8 cellular contexts compared by ENCODE assay signal in genomic region chr15:56428821-56429458, GRCh38. TPM values are rescaled to one million over a fixed set of nuclear protein-coding genes. Genes with fewer than 3 reads are reported as not detected.
DNase-seq lines count a peak whose midpoint lies in the region; TF ChIP-seq lines count a peak whose summit lies in the region.

No MANE protein-coding gene starts in this region.

- no peak overlapping the region for H3K4me3 ChIP-seq in brain microvascular endothelial cell (ENCODE audit: low read depth, low read length)

- in situ Hi-C loops in SK-MEL-5 (cut with HindIII; ENCODE audit: low pct_unique_long_range_greater_than_20kb, low sequenced_read_pairs) = no loop called here
- in situ Hi-C loops in brain microvascular endothelial cell (cut with HindIII; ENCODE audit: low pct_ligation_motif_present, low sequenced_read_pairs) = no loop called here

- DNase-seq in NCI-H82 (lab: John Stamatoyannopoulos, UW) = peak; percentile 46
- no peak for DNase-seq in NCI-H82 treated with DMSO at 0.1 percent for 48 hours (lab: John Stamatoyannopoulos, UW; ENCODE audit: unreplicated experiment)
- DNase-seq in HuH-7.5 (ENCODE audit: low spot score) = peak; percentile 3
- DNase-seq in SK-MEL-5 (ENCODE audit: low read depth, low spot score) = peak; percentile 64
- DNase-seq in foreskin melanocyte = peak; percentile 25
- peak; percentile 26 for DNase-seq in stromal cell of bone marrow (ENCODE audit: low read depth)
- DNase-seq in brain microvascular endothelial cell = no peak
- DNase-seq in effector CD8-positive, alpha-beta T cell (lab: John Stamatoyannopoulos, UW) = no peak

- H3K27me3 ChIP-seq in brain microvascular endothelial cell (replicated peaks) = no peaks in the 10 kb centered on the region

- no peaks in the 10 kb centered on the region for H3K36me3 ChIP-seq in brain microvascular endothelial cell (replicated peaks)

- no peak for TF ChIP-seq CTCF in brain microvascular endothelial cell (IDR thresholded peaks at IDR 0.05; ENCODE audit: low read depth, low read length, missing control alignments)

- H3K27ac ChIP-seq in brain microvascular endothelial cell = no peak overlapping the region

RNA-seq across cellular contexts. Expression of gene MNS1, which starts 36.0 kb away (rescaled TPM):
- total RNA-seq in SK-MEL-5 (2014; rRNA removed; shearing (Covaris generic)) = 1.9 and 2.8 TPM in 2 replicates
- polyA plus RNA-seq in SK-MEL-5 (2015; cell fraction: cytosol; rRNA removed) = 1.9 and 4.2 TPM in 2 replicates
- 6.4 and 8.8 TPM in 2 replicates for polyA plus RNA-seq in SK-MEL-5 (2015; cell fraction: nucleus; rRNA removed)

Comparison
In these comparisons a context has a peak if more than half of its experiments do, and no peak if none do; other contexts are left out.
1. DNase-seq: peak in NCI-H82 (single experiment), HuH-7.5 (single experiment), SK-MEL-5 (single experiment), foreskin melanocyte (single experiment) and stromal cell of bone marrow (single experiment); none in NCI-H82 treated with DMSO at 0.1 percent for 48 hours (single experiment), brain microvascular endothelial cell (single experiment) and effector CD8-positive, alpha-beta T cell (single experiment).